Comparison of ENCODE assay signal across 2 cellular contexts in genomic region chr9:134072683-134073082, GRCh38.
TF ChIP-seq lines count a peak whose summit lies in the region.

No MANE protein-coding gene starts in this region.

TF ChIP-seq in K562, 482 proteins besides CTCF, POLR2A, EP300 and RAD21:
- TF ChIP-seq BCOR (IDR thresholded peaks at IDR 0.05) (peak; percentile 52; the same call in 1 of the 2 replicates), ZNF121 (CRISPR knock-in tag; conservative IDR thresholded peaks at IDR 0.05) (peak; percentile 57)
TF ChIP-seq in K562: peak in this region for 2; not testable (repeated sequence) for 480.

TF ChIP-seq in HepG2, 621 proteins besides CTCF, POLR2A, EP300 and RAD21:
- TF ChIP-seq ZNF629 (CRISPR knock-in tag; conservative IDR thresholded peaks at IDR 0.05): peak; percentile 72
TF ChIP-seq in HepG2: peak in this region for 1; not testable (repeated sequence) for 620.
